In genomic region chr11:17764446-17765218, GRCh38 we compare ENCODE assay signal across 24 cellular contexts. TPM values are rescaled to one million over a fixed set of nuclear protein-coding genes. Genes with fewer than 3 reads are reported as not detected.
DNase-seq lines count a peak whose midpoint lies in the region; ATAC-seq, FAIRE-seq and TF ChIP-seq lines count a peak whose summit lies in the region.
"Had no signal": no experiment of that assay in that cellular context is flagged by ENCODE, and none has a peak within 500 bp of the region (broad histone marks: within the 10 kb centered on the region; RNA-seq: fewer than 3 reads in every experiment).

No MANE protein-coding gene starts in this region.

- 61% methylated on average over 17 of the region's 19 CpGs for WGBS in HepG2 (ENCODE audit: low lambda C conversion rate)
- 65% methylated on average over 4 of the region's 19 CpGs for WGBS in right lobe of liver (ENCODE audit: insufficient coverage, low coverage, low lambda C conversion rate, missing lambda C conversion rate)
- 17% methylated on average over 10 of the region's 19 CpGs for WGBS in K562 (ENCODE audit: insufficient coverage, low coverage, missing lambda C conversion rate)

- H3K9me3 ChIP-seq in HepG2 (ENCODE audit: low read length), result no peaks in the 10 kb centered on the region
- H3K9me3 ChIP-seq in right lobe of liver, result no peaks in the 10 kb centered on the region
- H3K9me3 ChIP-seq in K562 (replicated peaks; ENCODE audit: control insufficient read depth, insufficient read depth, low read depth, low read length), result no peaks in the 10 kb centered on the region
- no peaks in the 10 kb centered on the region for H3K9me3 ChIP-seq in lower lobe of right lung
- H3K9me3 ChIP-seq: ovary, spleen had no signal

- ATAC-seq in HepG2 (no peak), right lobe of liver (no peak), K562 (no peak), lower lobe of right lung (no peak), HG03280 (IDR thresholded peaks at IDR 0.05; ENCODE audit: unreplicated experiment) (no peak), GM21381 (IDR thresholded peaks at IDR 0.05; ENCODE audit: unreplicated experiment) (no peak)
- ATAC-seq: GM12878; left colon; stimulated activated memory B cell treated with anti-CD40 and anti-IgM and Interleukin-4, amounts not matched to agents 10 μg/mL and 1 μg/mL and 100 μg/mL, for 72 hours had no signal

- H3K36me3 ChIP-seq in HepG2 (replicated peaks in 1 of 2; ENCODE audit: control insufficient read depth in 1 of 2, insufficient read depth in 2 of 2, low read length in 2 of 2) (no peaks in the 10 kb centered on the region), right lobe of liver (no peaks in the 10 kb centered on the region), K562 (ENCODE audit: control insufficient read depth, insufficient read depth, low read length) (no peaks in the 10 kb centered on the region), lower lobe of right lung (no peaks in the 10 kb centered on the region)
- H3K36me3 ChIP-seq: cardiac muscle cell, ovary, spleen had no signal

- POLR2A ChIA-PET in HepG2 (lab: Yijun Ruan, JAX), result no interaction called here
- POLR2A ChIA-PET in K562 (lab: Yijun Ruan, JAX), result no interaction called here

- TF ChIP-seq CTCF in HepG2 (CRISPR knock-in tag; IDR thresholded peaks at IDR 0.05) (no peak), right lobe of liver (IDR thresholded peaks at IDR 0.05) (no peak), K562 (IDR thresholded peaks at IDR 0.05 in 2 of 3, conservative IDR thresholded peaks at IDR 0.05 in 1 of 3; ENCODE audit: insufficient read depth in 2 of 3, low read depth in 1 of 3, low read length in 3 of 3) (no peak), lower lobe of right lung (IDR thresholded peaks at IDR 0.05) (no peak)

- CTCF ChIA-PET in HepG2 (lab: Yijun Ruan, JAX; ENCODE audit: low intra/inter-chr PET ratio, low total read pairs), result no interaction called here
- CTCF ChIA-PET in K562 (lab: Yijun Ruan, JAX; ENCODE audit: low intra/inter-chr PET ratio), result no interaction called here

- no peaks in the 10 kb centered on the region for H3K79me2 ChIP-seq in HepG2 (ENCODE audit: insufficient read depth, low read length)
- H3K79me2 ChIP-seq in K562 (ENCODE audit: control insufficient read depth, insufficient read depth, low read length), result no peaks in the 10 kb centered on the region

- H2AFZ ChIP-seq in HepG2 (ENCODE audit: low read length), result no peak overlapping the region
- H2AFZ ChIP-seq in K562 (ENCODE audit: low read depth, low read length), result no peak overlapping the region

- H3K4me3 ChIP-seq in HepG2 (replicated peaks in 1 of 3; ENCODE audit: insufficient read depth in 1 of 3, low read depth in 2 of 3, low read length in 3 of 3) (no peak overlapping the region), right lobe of liver (no peak overlapping the region), K562 (no peak overlapping the region), lower lobe of right lung (no peak overlapping the region)
- H3K4me3 ChIP-seq: cardiac muscle cell, GM12878, ovary, spleen had no signal

- peaks cover 21% of the 10 kb centered on the region for H3K4me1 ChIP-seq in HepG2 (ENCODE audit: insufficient read depth, low read length)
- H3K4me1 ChIP-seq in right lobe of liver, result peaks cover 0 to 2% (median under 1%) of the 10 kb centered on the region in 4 donors
- peaks cover under 1 to 5% of the 10 kb centered on the region in 2 experiments; a peak in 1 of 5 replicates for H3K4me1 ChIP-seq in K562 (replicated peaks in 1 of 2; ENCODE audit: control insufficient read depth in 2 of 2, insufficient read depth in 2 of 2, low read length in 2 of 2)
- no peaks in the 10 kb centered on the region for H3K4me1 ChIP-seq in lower lobe of right lung
- H3K4me1 ChIP-seq: spleen had no signal

- BruUV-seq in HepG2 (replicated peaks; lab: Mats Ljungman, UMichigan), result no TSS peak
- BruUV-seq in K562 (replicated peaks; lab: Mats Ljungman, UMichigan), result no TSS peak

- H3K27me3 ChIP-seq in HepG2 (ENCODE audit: control insufficient read depth in 1 of 2, insufficient read depth in 2 of 2, low read length in 2 of 2), result peaks cover 4 to 6% of the 10 kb centered on the region in 2 experiments; a peak in 3 of 5 replicates
- no peaks in the 10 kb centered on the region for H3K27me3 ChIP-seq in right lobe of liver
- peaks cover 0 to 26% of the 10 kb centered on the region in 2 experiments; a peak in 3 of 5 replicates for H3K27me3 ChIP-seq in K562 (ENCODE audit: control insufficient read depth in 2 of 2, insufficient read depth in 2 of 2, low read length in 2 of 2)
- no peaks in the 10 kb centered on the region for H3K27me3 ChIP-seq in lower lobe of right lung (ENCODE audit: low read depth)
- H3K27me3 ChIP-seq: cardiac muscle cell, ovary had no signal

- FAIRE-seq in HepG2 (lab: Jason Lieb, UNC) (no peak), K562 (lab: Jason Lieb, UNC) (no peak)
- FAIRE-seq: GM12878 had no signal

- no peaks in the 10 kb centered on the region for H3K9me1 ChIP-seq in K562 (ENCODE audit: control insufficient read depth, insufficient read depth, low read length)

- no peak overlapping the region for H3K27ac ChIP-seq in HepG2 (ENCODE audit: extremely low read length, insufficient read depth, low read length)
- H3K27ac ChIP-seq in right lobe of liver, result no peak overlapping the region
- H3K27ac ChIP-seq in K562 (ENCODE audit: extremely low read depth, low read depth, low read length), result no peak overlapping the region
- no peak overlapping the region for H3K27ac ChIP-seq in lower lobe of right lung
- H3K27ac ChIP-seq: cardiac muscle cell, epithelial cell of prostate, ovary, spleen had no signal

- in situ Hi-C loops in HepG2 (cut with HindIII; ENCODE audit: extremely low pct_ligation_motif_present, low pct_unique_long_range_greater_than_20kb), result loop anchor here (5.0 kb wide), 1 partner anchor 213 kb away; no protein-coding TSS in a partner anchor
- in situ Hi-C loops in K562 (cut with MboI), result loop anchor here (5.0 kb wide), 1 partner anchor 213 kb away; no protein-coding TSS in a partner anchor

- no peak for TF ChIP-seq POLR2A in HepG2 (IDR thresholded peaks at IDR 0.05; ENCODE audit: insufficient read depth in 1 of 2, low read depth in 2 of 2, low read length in 2 of 2)
- TF ChIP-seq POLR2A in right lobe of liver (IDR thresholded peaks at IDR 0.05), result no peak
- no peak for TF ChIP-seq POLR2A in K562 (conservative IDR thresholded peaks at IDR 0.05)

- intact Hi-C loops in HepG2 (cut with micrococcal nuclease; ENCODE audit: unreplicated experiment), result loop anchor here (5.0 to 10.0 kb wide), 3 partner anchors 83 to 340 kb away; partner anchors contain the start of gene SAAL1
- intact Hi-C loops in right lobe of liver (cut with DNase I), result loop anchor here in 1 of 2 donors (5.0 kb wide), 1 partner anchor 213 kb away; no protein-coding TSS in a partner anchor
- intact Hi-C loops in K562 (cut with micrococcal nuclease), result loop anchor here (5.0 kb wide), 1 partner anchor 68 kb away; no protein-coding TSS in a partner anchor
- intact Hi-C loops in lower lobe of right lung (cut with DNase I), result no loop called here

- H3K4me2 ChIP-seq in HepG2 (ENCODE audit: low read depth, low read length) (no peak overlapping the region), K562 (ENCODE audit: insufficient read depth, low read length) (no peak overlapping the region)

- H4K20me1 ChIP-seq in HepG2 (ENCODE audit: insufficient read depth, low read length) (no peaks in the 10 kb centered on the region), K562 (replicated peaks; ENCODE audit: control insufficient read depth, insufficient read depth, low read length) (peaks cover 12% of the 10 kb centered on the region; the same call in 1 of the 2 replicates)

- no peak for TF ChIP-seq RAD21 in HepG2 (CRISPR knock-in tag; IDR thresholded peaks at IDR 0.05)
- TF ChIP-seq RAD21 in K562 (CRISPR knock-in tag; conservative IDR thresholded peaks at IDR 0.05 in 1 of 2, IDR thresholded peaks at IDR 0.05 in 1 of 2), result no peak

- TF ChIP-seq EP300 in HepG2 (IDR thresholded peaks at IDR 0.05; ENCODE audit: low read depth in 2 of 2, low read length in 2 of 2) (no peak), HepG2 (CRISPR knock-in tag; IDR thresholded peaks at IDR 0.05; ENCODE audit: borderline replicate concordance) (no peak), K562 (IDR thresholded peaks at IDR 0.05; ENCODE audit: low read length) (no peak)

- no peak for DNase-seq in HepG2 (ENCODE audit: low spot score)
- DNase-seq in right lobe of liver, result no peak
- no peak for DNase-seq in K562 (ENCODE audit: extremely low read depth in 1 of 4, low spot score in 3 of 4)
- DNase-seq in lower lobe of right lung, result peak; percentile 42
- DNase-seq in NCI-H2227 treated with DMSO at 0.1 percent for 48 hours (lab: John Stamatoyannopoulos, UW), result no peak
- DNase-seq: activated naive CD4-positive, alpha-beta T cell treated with anti-CD3 and anti-CD28 coated beads, Interleukin-2, amount 50 U/mL, for 16 hours; C1 segment of cervical spinal cord; left colon; mesenchymal stem cell; NCI-H2029 treated with DMSO at 0.1 percent for 48 hours; ovary; RPMI8226; stimulated activated CD4-positive, alpha-beta T cell treated with anti-CD3 and anti-CD28 coated beads, Interleukin-4, amount 100 ng/mL, for 1 hour; T-helper 9 cell had no signal

- H3K9ac ChIP-seq in HepG2 (ENCODE audit: insufficient read depth, low read depth, low read length) (no peak overlapping the region), K562 (ENCODE audit: insufficient read depth in 1 of 2, low read depth in 2 of 2, low read length in 2 of 2) (no peak overlapping the region)

RNA-seq across cellular contexts. Expression of gene KCNC1, which starts 30.1 kb away (rescaled TPM):
- 0.03 and 0.04 TPM in 2 replicates for total RNA-seq in HepG2 (2016; rRNA removed; fragmentation: Illumina TruSeq; extraction: Trizol)
- total RNA-seq in HepG2 (2016; cell fraction: cytosol; rRNA removed; fragmentation: Illumina TruSeq; extraction: Trizol; ENCODE audit: low read depth), result not detected in 2 replicates
- total RNA-seq in HepG2 (2016; cell fraction: insoluble cytoplasmic fraction; rRNA removed; fragmentation: Illumina TruSeq; extraction: Trizol), result 0.04 and 0.06 TPM in 2 replicates
- total RNA-seq in HepG2 (2016; cell fraction: membrane; rRNA removed; fragmentation: Illumina TruSeq; extraction: Trizol), result 0.03 and 0.10 TPM in 2 replicates
- total RNA-seq in HepG2 (2016; cell fraction: nucleus; rRNA removed; fragmentation: Illumina TruSeq; extraction: Trizol), result 0.34 and 0.38 TPM in 2 replicates
- polyA plus RNA-seq in HepG2 (2011; rRNA removed), result 0.01 TPM in 1 of 2 replicates, not detected in the other
- polyA plus RNA-seq in HepG2 (2011; cell fraction: cytosol; rRNA removed), result not detected in 2 replicates
- 0.16 and 0.19 TPM in 2 replicates for polyA plus RNA-seq in HepG2 (2011; cell fraction: nucleus; rRNA removed)
- 0.11 and 0.51 TPM in 2 replicates for polyA plus RNA-seq in HepG2 (2012)
- polyA plus RNA-seq in HepG2 (2016; cell fraction: cytosol; fragmentation: Illumina TruSeq; extraction: Trizol; ENCODE audit: low read depth), result 0.02 TPM in 1 of 2 replicates, not detected in the other
- polyA plus RNA-seq in HepG2 (2016; cell fraction: insoluble cytoplasmic fraction; fragmentation: Illumina TruSeq; extraction: Trizol; ENCODE audit: low read depth), result 0.07 TPM in 1 of 2 replicates, not detected in the other
- polyA plus RNA-seq in HepG2 (2016; cell fraction: membrane; fragmentation: Illumina TruSeq; extraction: Trizol; ENCODE audit: low read depth), result 0.02 TPM in 1 of 2 replicates, not detected in the other
- 0.36 and 0.99 TPM in 2 replicates for polyA plus RNA-seq in HepG2 (2016; cell fraction: nucleus; fragmentation: Illumina TruSeq; extraction: Trizol; ENCODE audit: insufficient read depth, low read depth)
- not detected in 2 replicates for polyA minus RNA-seq in HepG2 (2011; rRNA and poly(A)+ RNA removed; ENCODE audit: low replicate concordance)
- polyA minus RNA-seq in HepG2 (2011; cell fraction: cytosol; rRNA and poly(A)+ RNA removed), result not detected in 2 replicates
- polyA minus RNA-seq in HepG2 (2011; cell fraction: nucleus; rRNA and poly(A)+ RNA removed), result 0.39 and 0.50 TPM in 2 replicates
- not detected for total RNA-seq in right lobe of liver
- total RNA-seq in K562 (2011; cell fraction: chromatin; rRNA removed; ENCODE audit: low replicate concordance), result 0.19 TPM in 1 of 2 replicates, not detected in the other
- total RNA-seq in K562 (2011; cell fraction: nucleolus; rRNA removed), result not detected in 2 replicates
- not detected in 2 replicates for total RNA-seq in K562 (2011; cell fraction: nucleoplasm; rRNA removed)
- not detected in 2 replicates for total RNA-seq in K562 (2014; rRNA removed)
- not detected in 2 replicates for total RNA-seq in K562 (2014; rRNA removed; fragmentation: Illumina TruSeq; extraction: Trizol)
- not detected in 2 replicates for total RNA-seq in K562 (2015; rRNA removed; fragmentation: Illumina TruSeq; extraction: Trizol)
- not detected in 2 replicates for total RNA-seq in K562 (2021)
- not detected in 2 replicates for polyA plus RNA-seq in K562 (2011; rRNA removed)
- polyA plus RNA-seq in K562 (2011; cell fraction: cytosol; rRNA removed), result not detected in 2 replicates
- polyA plus RNA-seq in K562 (2011; cell fraction: nucleus; rRNA removed), result not detected in 2 replicates
- 0.12 and 0.17 TPM in 2 replicates for polyA plus RNA-seq in K562 (2012)
- not detected in 2 replicates for polyA plus RNA-seq in K562 (2014; fragmentation: Illumina TruSeq; extraction: Trizol)
- under 1 TPM in 1 of 2 experiments, not detected in 1; 0.08 TPM for polyA plus RNA-seq in K562 (2014; fragmentation: Nextera tagmentation; extraction: Ambion mirVana)
- polyA plus RNA-seq in K562 (2014; rRNA removed), result 0.05 TPM in 1 of 2 replicates, not detected in the other
- polyA minus RNA-seq in K562 (2011; rRNA and poly(A)+ RNA removed), result not detected in 2 replicates
- polyA minus RNA-seq in K562 (2011; cell fraction: cytosol; rRNA and poly(A)+ RNA removed), result not detected in 2 replicates
- polyA minus RNA-seq in K562 (2011; cell fraction: nucleus; rRNA and poly(A)+ RNA removed), result not detected in 2 replicates
- total RNA-seq in lower lobe of right lung, result not detected
- total RNA-seq: cardiac muscle cell, GM12878, H7, spleen had no signal
- polyA plus RNA-seq: spleen had no signal

RNA-seq across cellular contexts. Expression of gene MYOD1, which starts 45.3 kb away (rescaled TPM):
- total RNA-seq in HepG2 (2016; rRNA removed; fragmentation: Illumina TruSeq; extraction: Trizol) (not detected in 2 replicates), right lobe of liver (not detected), K562 (2014; rRNA removed) (not detected in 2 replicates), K562 (2014; rRNA removed; fragmentation: Illumina TruSeq; extraction: Trizol) (not detected in 2 replicates), K562 (2015; rRNA removed; fragmentation: Illumina TruSeq; extraction: Trizol) (not detected in 2 replicates), K562 (2021) (not detected in 2 replicates), lower lobe of right lung (not detected)
- not detected in 2 replicates for total RNA-seq in HepG2 (2016; cell fraction: cytosol; rRNA removed; fragmentation: Illumina TruSeq; extraction: Trizol; ENCODE audit: low read depth)
- total RNA-seq in HepG2 (2016; cell fraction: insoluble cytoplasmic fraction; rRNA removed; fragmentation: Illumina TruSeq; extraction: Trizol), result not detected in 2 replicates
- not detected in 2 replicates for total RNA-seq in HepG2 (2016; cell fraction: membrane; rRNA removed; fragmentation: Illumina TruSeq; extraction: Trizol)
- not detected in 2 replicates for total RNA-seq in HepG2 (2016; cell fraction: nucleus; rRNA removed; fragmentation: Illumina TruSeq; extraction: Trizol)
- polyA plus RNA-seq in HepG2 (2011; rRNA removed) (not detected in 2 replicates), K562 (2011; rRNA removed) (not detected in 2 replicates), K562 (2014; fragmentation: Illumina TruSeq; extraction: Trizol) (not detected in 2 replicates), K562 (2014; fragmentation: Nextera tagmentation; extraction: Ambion mirVana) (not detected), K562 (2014; rRNA removed) (not detected in 2 replicates)
- not detected in 2 replicates for polyA plus RNA-seq in HepG2 (2011; cell fraction: cytosol; rRNA removed)
- not detected in 2 replicates for polyA plus RNA-seq in HepG2 (2011; cell fraction: nucleus; rRNA removed)
- polyA plus RNA-seq in HepG2 (2012), result not detected in 2 replicates
- polyA plus RNA-seq in HepG2 (2016; cell fraction: cytosol; fragmentation: Illumina TruSeq; extraction: Trizol; ENCODE audit: low read depth), result not detected in 2 replicates
- not detected in 2 replicates for polyA plus RNA-seq in HepG2 (2016; cell fraction: insoluble cytoplasmic fraction; fragmentation: Illumina TruSeq; extraction: Trizol; ENCODE audit: low read depth)
- not detected in 2 replicates for polyA plus RNA-seq in HepG2 (2016; cell fraction: membrane; fragmentation: Illumina TruSeq; extraction: Trizol; ENCODE audit: low read depth)
- polyA plus RNA-seq in HepG2 (2016; cell fraction: nucleus; fragmentation: Illumina TruSeq; extraction: Trizol; ENCODE audit: insufficient read depth, low read depth), result not detected in 2 replicates
- not detected in 2 replicates for polyA minus RNA-seq in HepG2 (2011; rRNA and poly(A)+ RNA removed; ENCODE audit: low replicate concordance)
- not detected in 2 replicates for polyA minus RNA-seq in HepG2 (2011; cell fraction: cytosol; rRNA and poly(A)+ RNA removed)
- polyA minus RNA-seq in HepG2 (2011; cell fraction: nucleus; rRNA and poly(A)+ RNA removed), result not detected in 2 replicates
- total RNA-seq in K562 (2011; cell fraction: chromatin; rRNA removed; ENCODE audit: low replicate concordance), result not detected in 2 replicates
- total RNA-seq in K562 (2011; cell fraction: nucleolus; rRNA removed), result not detected in 2 replicates
- total RNA-seq in K562 (2011; cell fraction: nucleoplasm; rRNA removed), result not detected in 2 replicates
- not detected in 2 replicates for polyA plus RNA-seq in K562 (2011; cell fraction: cytosol; rRNA removed)
- polyA plus RNA-seq in K562 (2011; cell fraction: nucleus; rRNA removed), result not detected in 2 replicates
- polyA plus RNA-seq in K562 (2012), result not detected in 2 replicates
- not detected in 2 replicates for polyA minus RNA-seq in K562 (2011; rRNA and poly(A)+ RNA removed)
- polyA minus RNA-seq in K562 (2011; cell fraction: cytosol; rRNA and poly(A)+ RNA removed), result not detected in 2 replicates
- polyA minus RNA-seq in K562 (2011; cell fraction: nucleus; rRNA and poly(A)+ RNA removed), result not detected in 2 replicates
- total RNA-seq: cardiac muscle cell, Daoy, GM12878, H7, left colon, ovary, spleen had no signal
- polyA plus RNA-seq: cardiac muscle cell, GM12878, ovary, urinary bladder had no signal

Comparison
In these comparisons a context has a peak if more than half of its experiments do, and no peak if none do; other contexts are left out.
1. Of the 241 proteins assayed by ChIP-seq in both HepG2 and K562: peak only in HepG2: none; only in K562: ZFP36; in both: none; in neither: 240.